Comparison of ENCODE assay signal across 1 cellular context in the genomic region with DNA sequence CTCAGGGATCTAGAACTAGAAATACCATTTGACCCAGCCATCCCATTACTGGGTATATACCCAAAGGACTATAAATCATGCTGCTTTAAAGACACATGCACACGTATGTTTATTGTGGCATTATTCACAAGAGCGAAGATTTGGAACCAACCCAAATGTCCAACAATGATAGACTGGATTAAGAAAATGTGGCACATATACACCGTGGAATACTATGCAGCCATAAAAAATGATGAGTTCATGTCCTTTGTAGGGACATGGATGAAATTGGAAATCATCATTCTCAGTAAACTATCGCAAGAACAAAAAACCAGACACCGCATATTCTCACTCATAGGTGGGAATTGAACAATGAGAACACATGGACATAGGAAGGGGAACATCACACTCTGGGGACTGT.
A peak's percentile ranks its signal among the peaks of the same experiment; 100 is the strongest.
TF ChIP-seq lines count a peak whose summit lies in the region.
"Not testable (repeated sequence)": the region's sequence is repeated elsewhere in the genome, so short reads cannot be mapped to it uniquely, and the experiment has no call there.

No MANE protein-coding gene starts in this region.

- not testable (repeated sequence) for H3K4me3 ChIP-seq in HEK293 (ENCODE audit: low read depth, low read length)

- H3K4me1 ChIP-seq in HEK293 (ENCODE audit: control insufficient read depth, insufficient read depth, low read length): not testable (repeated sequence)

- not testable (repeated sequence) for H3K36me3 ChIP-seq in HEK293 (ENCODE audit: control insufficient read depth in 2 of 2, insufficient read depth in 1 of 2, low read length in 2 of 2)

- CTCF ChIA-PET in HEK293 (lab: Yijun Ruan, JAX): not testable (repeated sequence)

- TF ChIP-seq CTCF in HEK293 (tag by site-specific recombination; IDR thresholded peaks at IDR 0.05): not testable (repeated sequence)

- POLR2A ChIA-PET in HEK293 (lab: Yijun Ruan, JAX): not testable (repeated sequence)

- not testable (repeated sequence) for H3K9me3 ChIP-seq in HEK293 (ENCODE audit: control insufficient read depth, insufficient read depth, low read depth, low read length)

- H3K27ac ChIP-seq in HEK293 (ENCODE audit: extremely low read depth, low read depth, low read length): not testable (repeated sequence)

TF ChIP-seq in HEK293, 187 proteins besides CTCF, POLR2A, EP300 and RAD21:
- TF ChIP-seq ZNF146 (tag by site-specific recombination; IDR thresholded peaks at IDR 0.05): peak; percentile 91
TF ChIP-seq in HEK293: peak in this region for 1; not testable (repeated sequence) for 186.
